In the genomic region with DNA sequence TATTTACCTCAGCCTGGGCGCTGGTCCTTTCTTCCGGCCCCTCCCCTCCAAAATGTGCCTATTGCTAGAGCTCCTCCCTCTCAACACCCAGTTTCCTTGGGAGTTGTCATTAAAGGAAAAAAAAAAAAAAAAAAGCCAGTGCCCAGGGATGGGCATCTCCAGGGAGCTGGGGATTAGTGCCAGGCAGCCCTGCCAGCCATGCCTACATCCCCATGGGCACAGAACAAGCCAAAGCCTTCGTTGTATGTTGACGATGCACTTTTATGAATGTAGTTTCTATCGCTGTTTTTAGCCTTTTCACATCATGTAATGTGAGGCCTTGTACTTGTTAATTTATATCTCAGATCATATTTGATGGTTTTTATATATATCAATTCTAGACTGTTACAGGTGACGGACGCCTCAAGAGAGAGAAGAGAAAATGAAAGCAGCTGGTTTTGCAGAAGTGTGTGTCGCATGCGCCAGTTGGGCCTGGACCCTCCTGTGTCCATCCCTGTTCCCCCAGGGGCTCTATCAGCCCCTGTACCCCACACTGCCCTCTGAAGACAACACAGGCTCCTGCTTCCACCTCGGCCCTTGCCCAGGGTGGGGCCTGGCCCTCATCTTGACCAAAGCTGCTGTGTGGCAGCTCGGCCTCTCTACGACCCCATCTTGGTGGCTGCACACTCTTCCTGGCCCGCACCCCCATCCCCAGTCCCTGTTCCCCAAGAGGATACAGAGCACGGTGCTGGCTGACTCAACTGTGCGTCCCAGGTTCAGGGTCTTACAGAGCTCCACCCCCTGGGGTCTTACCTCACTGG, we compare ENCODE assay signal across 9 cellular contexts. TPM values are rescaled to one million over a fixed set of nuclear protein-coding genes. Genes with fewer than 3 reads are reported as not detected.
DNase-seq lines count a peak whose midpoint lies in the region; ATAC-seq, FAIRE-seq and TF ChIP-seq lines count a peak whose summit lies in the region.
"Had no signal": no experiment of that assay in that cellular context is flagged by ENCODE, and none has a peak within 500 bp of the region (broad histone marks: within the 10 kb centered on the region; RNA-seq: fewer than 3 reads in every experiment).

No MANE protein-coding gene starts in this region.

- H3K4me3 ChIP-seq in CD4-positive, CD25-positive, alpha-beta regulatory T cell (ENCODE audit: low read depth, low read length), result peak overlapping the region; percentile 50
- no peak overlapping the region for H3K4me3 ChIP-seq in kidney (ENCODE audit: low read length in 2 of 2)

- TF ChIP-seq CTCF in activated CD8-positive, alpha-beta T cell treated with anti-CD3 and anti-CD28 coated beads for 36 hours (IDR thresholded peaks at IDR 0.05), result no peak
- no peak for TF ChIP-seq CTCF in kidney (IDR thresholded peaks at IDR 0.05; ENCODE audit: borderline replicate concordance, extremely low read depth, insufficient read depth)

- H3K27ac ChIP-seq in CD4-positive, CD25-positive, alpha-beta regulatory T cell (ENCODE audit: insufficient read depth, low read length, poor library complexity, severe bottlenecking), result peak overlapping the region; percentile 93
- H3K27ac ChIP-seq in kidney (ENCODE audit: low read depth in 2 of 2, low read length in 2 of 2), result no peak overlapping the region

- DNase-seq in CD4-positive, CD25-positive, alpha-beta regulatory T cell, result peak in 2 of 3 donors; percentile 36 to 47
- no peak for DNase-seq in activated CD8-positive, alpha-beta T cell treated with anti-CD3 and anti-CD28 coated beads for 36 hours
- DNase-seq in kidney (peak; percentile 74), HTR-8/SVneo (ENCODE audit: insufficient read length, low spot score) (no peak), GM03348 (ENCODE audit: low spot score) (no peak)
- no peak for DNase-seq in stimulated activated CD4-positive, alpha-beta T cell treated with anti-CD3 and anti-CD28 coated beads, Interleukin-4, amount 100 ng/mL, for 1 hour

- peak overlapping the region; percentile 71 to 97 (median 92) for H3K27ac Mint-ChIP-seq in CD4-positive, CD25-positive, alpha-beta regulatory T cell
- H3K27ac Mint-ChIP-seq in activated CD8-positive, alpha-beta T cell treated with anti-CD3 and anti-CD28 coated beads for 36 hours, result peak overlapping the region; percentile 94

- CTCF ChIA-PET in activated CD8-positive, alpha-beta T cell treated with anti-CD3 and anti-CD28 coated beads for 36 hours (lab: Charles Lee), result interaction anchor here (0.9 to 1.8 kb wide), 6 partner anchors 11 to 87 kb away, joined by 3 to 5 read pairs (median 4); no protein-coding TSS in a partner anchor

- peak overlapping the region; percentile 93 to 99 (median 98) for H3K4me3 Mint-ChIP-seq in CD4-positive, CD25-positive, alpha-beta regulatory T cell
- no peak overlapping the region for H3K4me3 Mint-ChIP-seq in activated CD8-positive, alpha-beta T cell treated with anti-CD3 and anti-CD28 coated beads for 36 hours

- no peaks in the 10 kb centered on the region for H3K27me3 ChIP-seq in CD4-positive, CD25-positive, alpha-beta regulatory T cell (ENCODE audit: control insufficient read depth, insufficient read depth, low read length)

- H3K9ac ChIP-seq in kidney (ENCODE audit: low read length in 2 of 2), result no peak overlapping the region

- peaks cover 55% of the 10 kb centered on the region for H3K36me3 ChIP-seq in CD4-positive, CD25-positive, alpha-beta regulatory T cell (ENCODE audit: control insufficient read depth, insufficient read depth, low read length)
- H3K36me3 ChIP-seq in kidney (ENCODE audit: control insufficient read depth in 1 of 2, insufficient read depth in 2 of 2, low read length in 2 of 2), result peaks cover 21 to 25% of the 10 kb centered on the region in 2 donors

- no peaks in the 10 kb centered on the region for H3K9me3 ChIP-seq in CD4-positive, CD25-positive, alpha-beta regulatory T cell (ENCODE audit: control insufficient read depth in 2 of 2, low read length in 2 of 2)
- no peaks in the 10 kb centered on the region for H3K9me3 ChIP-seq in kidney (ENCODE audit: control insufficient read depth in 1 of 2, low read length in 2 of 2)

- POLR2A ChIA-PET in activated CD8-positive, alpha-beta T cell treated with anti-CD3 and anti-CD28 coated beads for 36 hours (lab: Charles Lee), result interaction anchor here (0.7 to 11.3 kb wide), 11 partner anchors 9 to 79 kb away, joined by 3 to 96 read pairs (median 10); partner anchors contain the start of genes CCDC47, DDX42 and MAP3K3

- H3K4me1 Mint-ChIP-seq in CD4-positive, CD25-positive, alpha-beta regulatory T cell, result peaks cover 22 to 60% (median 37%) of the 10 kb centered on the region in 4 donors
- peaks cover 46% of the 10 kb centered on the region for H3K4me1 Mint-ChIP-seq in activated CD8-positive, alpha-beta T cell treated with anti-CD3 and anti-CD28 coated beads for 36 hours (ENCODE audit: low read depth)

- H3K9me3 Mint-ChIP-seq in CD4-positive, CD25-positive, alpha-beta regulatory T cell, result peaks cover 0 to 6% (median 0%) of the 10 kb centered on the region in 7 donors
- no peaks in the 10 kb centered on the region for H3K9me3 Mint-ChIP-seq in activated CD8-positive, alpha-beta T cell treated with anti-CD3 and anti-CD28 coated beads for 36 hours

- FAIRE-seq in kidney (lab: Jason Lieb, UNC) (no peak), HTR-8/SVneo (lab: Jason Lieb, UNC) (no peak)
- FAIRE-seq: D721Med had no signal

- intact Hi-C loops in activated CD8-positive, alpha-beta T cell treated with anti-CD3 and anti-CD28 coated beads for 36 hours (cut with micrococcal nuclease), result loop anchor here (5.0 kb wide), 2 partner anchors 73 to 137 kb away; partner anchors contain the start of gene MAP3K3
- intact Hi-C loops in kidney (cut with DNase I), result no loop called here

- peaks cover 41% of the 10 kb centered on the region for H3K4me1 ChIP-seq in CD4-positive, CD25-positive, alpha-beta regulatory T cell (ENCODE audit: control insufficient read depth, insufficient read depth, low read length, poor library complexity, severe bottlenecking)
- peaks cover 0 to 11% of the 10 kb centered on the region in 2 donors for H3K4me1 ChIP-seq in kidney (ENCODE audit: control insufficient read depth in 1 of 2, insufficient read depth in 1 of 2, low read depth in 1 of 2, low read length in 2 of 2)

- peaks cover 6% of the 10 kb centered on the region for H3K27me3 Mint-ChIP-seq in CD4-positive, CD25-positive, alpha-beta regulatory T cell
- H3K27me3 Mint-ChIP-seq in activated CD8-positive, alpha-beta T cell treated with anti-CD3 and anti-CD28 coated beads for 36 hours, result no peaks in the 10 kb centered on the region

- H3K36me3 Mint-ChIP-seq in CD4-positive, CD25-positive, alpha-beta regulatory T cell, result peaks cover 33% of the 10 kb centered on the region
- H3K36me3 Mint-ChIP-seq in activated CD8-positive, alpha-beta T cell treated with anti-CD3 and anti-CD28 coated beads for 36 hours (ENCODE audit: low read depth), result peaks cover 35% of the 10 kb centered on the region

- no peak for ATAC-seq in CD4-positive, CD25-positive, alpha-beta regulatory T cell (ENCODE audit: low read depth in 2 of 2)
- no peak for ATAC-seq in activated CD8-positive, alpha-beta T cell treated with anti-CD3 and anti-CD28 coated beads for 36 hours
- ATAC-seq in GM19463 (IDR thresholded peaks at IDR 0.05; ENCODE audit: unreplicated experiment), result no peak

- peak; percentile 13 for TF ChIP-seq POLR2A in GM15510 (IDR thresholded peaks at IDR 0.05; ENCODE audit: borderline replicate concordance, extremely low read depth, insufficient read length)

RNA-seq across cellular contexts. Expression of gene LIMD2, which starts 4.8 kb away (rescaled TPM):
- total RNA-seq in CD4-positive, CD25-positive, alpha-beta regulatory T cell, result 634 TPM
- 100 to 1,000 TPM; 408 to 478 (median 445) TPM for polyA plus RNA-seq in CD4-positive, CD25-positive, alpha-beta regulatory T cell
- 100 to 1,000 TPM; 143 to 145 TPM for total RNA-seq in activated CD8-positive, alpha-beta T cell treated with anti-CD3 and anti-CD28 coated beads for 36 hours
- total RNA-seq in kidney, result 32.3 TPM
- polyA plus RNA-seq in kidney (ENCODE audit: insufficient read depth, low read depth, low replicate concordance), result 11.5 TPM

RNA-seq across cellular contexts. Expression of gene STRADA, which starts 46.4 kb away (rescaled TPM):
- 47.8 TPM for total RNA-seq in CD4-positive, CD25-positive, alpha-beta regulatory T cell
- polyA plus RNA-seq in CD4-positive, CD25-positive, alpha-beta regulatory T cell, result 10 to 100 TPM; 20.0 to 31.9 (median 22.2) TPM
- 10 to 100 TPM; 44.8 to 48.8 TPM for total RNA-seq in activated CD8-positive, alpha-beta T cell treated with anti-CD3 and anti-CD28 coated beads for 36 hours
- 38.9 TPM for total RNA-seq in kidney
- polyA plus RNA-seq in kidney (ENCODE audit: insufficient read depth, low read depth, low replicate concordance), result 25.7 TPM

Comparison
In these comparisons a context has a peak if more than half of its experiments do, and no peak if none do; other contexts are left out.
1. DNase-seq: peak in CD4-positive, CD25-positive, alpha-beta regulatory T cell (2 of 3) and kidney (single experiment); none in activated CD8-positive, alpha-beta T cell treated with anti-CD3 and anti-CD28 coated beads for 36 hours (single experiment), HTR-8/SVneo (single experiment), stimulated activated CD4-positive, alpha-beta T cell treated with anti-CD3 and anti-CD28 coated beads, Interleukin-4, amount 100 ng/mL, for 1 hour (single experiment) and GM03348 (single experiment).